8 cellular contexts compared by ENCODE assay signal in the genomic region with DNA sequence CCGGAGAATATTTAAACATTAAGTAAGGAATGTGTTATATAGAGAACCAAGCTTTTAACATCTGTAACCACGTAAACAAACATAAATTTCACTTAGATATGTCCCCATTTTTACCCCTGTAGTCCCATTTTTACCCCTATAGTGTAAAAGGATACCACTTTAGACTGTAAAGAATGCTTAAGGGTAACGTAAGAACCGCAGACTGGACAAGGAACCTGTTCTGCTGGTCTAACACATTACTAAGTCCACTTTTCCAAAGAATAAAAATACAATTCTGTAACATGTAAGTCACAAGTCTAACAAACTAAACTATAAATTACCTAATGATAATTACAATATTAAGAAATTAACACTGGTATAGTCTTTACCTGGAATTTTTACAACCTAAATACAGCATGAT. TPM values are rescaled to one million over a fixed set of nuclear protein-coding genes. Genes with fewer than 3 reads are reported as not detected.
A peak's percentile ranks its signal among the peaks of the same experiment; 100 is the strongest.
DNase-seq lines count a peak whose midpoint lies in the region.

No MANE protein-coding gene starts in this region.

- peak overlapping the region; percentile 94 for H3K27ac Mint-ChIP-seq in T-helper 2 cell treated with Interferon-gamma antibody and Interleukin-4, amounts not matched to agents 5 μg/mL and 100 μg/mL, for 36 hours

- H3K36me3 ChIP-seq in duodenal mucosa (ENCODE audit: control insufficient read depth in 1 of 2, insufficient read depth in 2 of 2, low read length in 2 of 2) (no peaks in the 10 kb centered on the region), skeletal muscle satellite cell (ENCODE audit: insufficient read depth, low read length) (no peaks in the 10 kb centered on the region)

- peaks cover 19% of the 10 kb centered on the region for H3K36me3 Mint-ChIP-seq in T-helper 2 cell treated with Interferon-gamma antibody and Interleukin-4, amounts not matched to agents 5 μg/mL and 100 μg/mL, for 36 hours (ENCODE audit: low read depth)

- no peak for DNase-seq in T-helper 2 cell treated with Interferon-gamma antibody and Interleukin-4, amounts not matched to agents 5 μg/mL and 100 μg/mL, for 36 hours (ENCODE audit: low spot score)
- DNase-seq in T-helper 2 cell (no peak), OCI-M1 (lab: John Stamatoyannopoulos, UW) (peak; percentile 48), GM03348 (ENCODE audit: low spot score) (no peak), NCI-H524 (lab: John Stamatoyannopoulos, UW) (no peak), NCI-H1694 (lab: John Stamatoyannopoulos, UW) (no peak)

- H3K27ac ChIP-seq in duodenal mucosa (ENCODE audit: low read depth, low read length), result no peak overlapping the region

- H3K9me3 ChIP-seq in duodenal mucosa (ENCODE audit: control insufficient read depth in 1 of 2, low read length in 2 of 2) (no peaks in the 10 kb centered on the region), skeletal muscle satellite cell (replicated peaks; ENCODE audit: low read length) (no peaks in the 10 kb centered on the region)

- H3K4me2 ChIP-seq in skeletal muscle satellite cell (ENCODE audit: low read length), result peak overlapping the region; percentile 86

- H3K4me3 ChIP-seq in duodenal mucosa (ENCODE audit: low read depth in 1 of 2, low read length in 2 of 2), result peak overlapping the region; percentile 64 to 96
- peak overlapping the region; percentile 53 for H3K4me3 ChIP-seq in skeletal muscle satellite cell (ENCODE audit: low read length)

- no peaks in the 10 kb centered on the region for H3K27me3 Mint-ChIP-seq in T-helper 2 cell treated with Interferon-gamma antibody and Interleukin-4, amounts not matched to agents 5 μg/mL and 100 μg/mL, for 36 hours (ENCODE audit: low read depth)

- H3K4me3 Mint-ChIP-seq in T-helper 2 cell treated with Interferon-gamma antibody and Interleukin-4, amounts not matched to agents 5 μg/mL and 100 μg/mL, for 36 hours, result peak overlapping the region; percentile 99

- peaks cover 55% of the 10 kb centered on the region for H3K4me1 Mint-ChIP-seq in T-helper 2 cell treated with Interferon-gamma antibody and Interleukin-4, amounts not matched to agents 5 μg/mL and 100 μg/mL, for 36 hours (ENCODE audit: low read depth)

- H3K9ac ChIP-seq in duodenal mucosa (ENCODE audit: low read depth in 1 of 2, low read length in 2 of 2), result peak overlapping the region in 1 of 2 donors; percentile 15
- H3K9ac ChIP-seq in skeletal muscle satellite cell (ENCODE audit: low read depth, low read length), result peak overlapping the region; percentile 46

- no peaks in the 10 kb centered on the region for H3K27me3 ChIP-seq in duodenal mucosa (ENCODE audit: control insufficient read depth in 1 of 2, insufficient read depth in 2 of 2, low read length in 2 of 2)
- H3K27me3 ChIP-seq in skeletal muscle satellite cell (ENCODE audit: control insufficient read depth, insufficient read depth, low read length), result no peaks in the 10 kb centered on the region

- H3K4me1 ChIP-seq in duodenal mucosa (ENCODE audit: control insufficient read depth in 1 of 2, insufficient read depth in 2 of 2, low read length in 2 of 2) (peaks cover 10 to 16% of the 10 kb centered on the region in 2 donors), skeletal muscle satellite cell (ENCODE audit: control insufficient read depth, insufficient read depth, low read length) (peaks cover 41% of the 10 kb centered on the region)

- H3K9me3 Mint-ChIP-seq in T-helper 2 cell treated with Interferon-gamma antibody and Interleukin-4, amounts not matched to agents 5 μg/mL and 100 μg/mL, for 36 hours, result no peaks in the 10 kb centered on the region

RNA-seq across cellular contexts. Expression of a gene that starts 2.9 kb away (rescaled TPM):
- total RNA-seq in skeletal muscle satellite cell (2012; rRNA removed), result 10.9 and 12.9 TPM in 2 replicates

RNA-seq across cellular contexts. Expression of a gene that starts 8.3 kb away (rescaled TPM):
- total RNA-seq in skeletal muscle satellite cell (2012; rRNA removed), result 424 and 515 TPM in 2 replicates

RNA-seq across cellular contexts. Expression of a gene that starts 8.4 kb away (rescaled TPM):
- not detected in 2 replicates for total RNA-seq in skeletal muscle satellite cell (2012; rRNA removed)

RNA-seq across cellular contexts. Expression of a gene that starts 32.3 kb away (rescaled TPM):
- total RNA-seq in skeletal muscle satellite cell (2012; rRNA removed), result 16.7 and 22.5 TPM in 2 replicates
